9 cellular contexts compared by ENCODE assay signal in genomic region chr10:4941540-4942330, GRCh38. TPM values are rescaled to one million over a fixed set of nuclear protein-coding genes. Genes with fewer than 3 reads are reported as not detected.
DNase-seq lines count a peak whose midpoint lies in the region; FAIRE-seq and TF ChIP-seq lines count a peak whose summit lies in the region.
"Had no signal": no experiment of that assay in that cellular context is flagged by ENCODE, and none has a peak within 500 bp of the region (broad histone marks: within the 10 kb centered on the region; RNA-seq: fewer than 3 reads in every experiment).

No MANE protein-coding gene starts in this region.

- H2AFZ ChIP-seq in hepatocyte: no peak overlapping the region

- TF ChIP-seq CTCF in bronchial epithelial cell (IDR thresholded peaks at IDR 0.05; ENCODE audit: insufficient read depth, low read length, severe bottlenecking) (no peak), hepatocyte (IDR thresholded peaks at IDR 0.05; ENCODE audit: poor library complexity) (no peak), suprapubic skin (IDR thresholded peaks at IDR 0.05) (no peak), testis (IDR thresholded peaks at IDR 0.05) (no peak)

- H4K20me1 ChIP-seq in hepatocyte (ENCODE audit: insufficient read depth, poor library complexity, severe bottlenecking): no peaks in the 10 kb centered on the region

- no peak overlapping the region for H3K4me2 ChIP-seq in hepatocyte

- H3K36me3 ChIP-seq in bronchial epithelial cell (ENCODE audit: control insufficient read depth, insufficient read depth, low read length): no peaks in the 10 kb centered on the region
- no peaks in the 10 kb centered on the region for H3K36me3 ChIP-seq in hepatocyte (replicated peaks; ENCODE audit: insufficient read depth, low read depth)
- no peaks in the 10 kb centered on the region for H3K36me3 ChIP-seq in suprapubic skin
- no peaks in the 10 kb centered on the region for H3K36me3 ChIP-seq in testis (ENCODE audit: low read depth, missing control alignments)

- no peaks in the 10 kb centered on the region for H3K79me2 ChIP-seq in hepatocyte

- peak; percentile 39 for DNase-seq in NCI-H1436 (lab: John Stamatoyannopoulos, UW)
- DNase-seq in bronchial epithelial cell (ENCODE audit: low read depth): peak; percentile 80
- DNase-seq in hepatocyte (ENCODE audit: low spot score): peak; percentile 32
- no peak for DNase-seq in suprapubic skin (ENCODE audit: low spot score in 2 of 2)
- DNase-seq in activated effector memory CD4-positive, alpha-beta T cell treated with anti-CD3 and anti-CD28 coated beads, Interleukin-2, amount 50 U/mL, for 16 hours: no peak
- DNase-seq in NCI-H226: no peak
- DNase-seq in testis: no peak
- DNase-seq: activated CD4-positive, CD25-positive, alpha-beta regulatory T cell treated with anti-CD3 and anti-CD28 coated beads, Interleukin-2, amount 50 U/mL, for 72 hours; activated naive CD4-positive, alpha-beta T cell treated with anti-CD3 and anti-CD28 coated beads for 36 hours had no signal

- H3K9me3 ChIP-seq in hepatocyte (ENCODE audit: low read depth): no peaks in the 10 kb centered on the region
- no peaks in the 10 kb centered on the region for H3K9me3 ChIP-seq in suprapubic skin
- no peaks in the 10 kb centered on the region for H3K9me3 ChIP-seq in testis

- H3K4me1 ChIP-seq in hepatocyte (ENCODE audit: insufficient read depth): peaks cover 30% of the 10 kb centered on the region
- peaks cover 43% of the 10 kb centered on the region for H3K4me1 ChIP-seq in suprapubic skin
- peaks cover 19% of the 10 kb centered on the region for H3K4me1 ChIP-seq in testis

- TF ChIP-seq EP300 in suprapubic skin (IDR thresholded peaks at IDR 0.05): no peak

- H3K4me3 ChIP-seq in bronchial epithelial cell (ENCODE audit: low read depth, low read length) (no peak overlapping the region), hepatocyte (no peak overlapping the region), suprapubic skin (no peak overlapping the region), testis (no peak overlapping the region)

- FAIRE-seq in bronchial epithelial cell (lab: Jason Lieb, UNC): no peak

- no peak for TF ChIP-seq POLR2A in suprapubic skin (IDR thresholded peaks at IDR 0.05)
- no peak for TF ChIP-seq POLR2A in testis (IDR thresholded peaks at IDR 0.05)

- intact Hi-C loops in testis (cut with DNase I; ENCODE audit: low total_unique reads): no loop called here

- H3K9me2 ChIP-seq in hepatocyte (replicated peaks; ENCODE audit: insufficient read depth): no peaks in the 10 kb centered on the region

- no peaks in the 10 kb centered on the region for H3K27me3 ChIP-seq in bronchial epithelial cell (ENCODE audit: control insufficient read depth, insufficient read depth, low read length)
- H3K27me3 ChIP-seq in hepatocyte: no peaks in the 10 kb centered on the region
- no peaks in the 10 kb centered on the region for H3K27me3 ChIP-seq in suprapubic skin
- no peaks in the 10 kb centered on the region for H3K27me3 ChIP-seq in testis

- 85% methylated on average over 5 of the region's 5 CpGs for WGBS in hepatocyte (ENCODE audit: low lambda C conversion rate, missing lambda C conversion rate)
- 43% methylated on average over 5 of the region's 5 CpGs for WGBS in suprapubic skin
- WGBS in testis, 2 donors: 62 to 69% methylated on average over 5 of the region's 5 CpGs

- H3K27ac ChIP-seq in hepatocyte (peak overlapping the region; percentile 44), suprapubic skin (peak overlapping the region; percentile 79), testis (peak overlapping the region in 1 of 2 donors; percentile 72)

RNA-seq across cellular contexts. Expression of gene AKR1C1, which starts 21.5 kb away (rescaled TPM):
- total RNA-seq in bronchial epithelial cell (63.2 and 113 TPM in 2 replicates), hepatocyte (175 and 179 TPM in 2 replicates), suprapubic skin (10 to 100 TPM; 23.3 to 61.7 (median 32.6) TPM), testis (10 to 100 TPM; 23.2 to 26.3 TPM)
- polyA plus RNA-seq in hepatocyte (67.8 and 106 TPM in 2 replicates), testis (ENCODE audit: insufficient read depth, low read depth, low replicate concordance) (30.8 TPM)

Comparison
In these comparisons a context has a peak if more than half of its experiments do, and no peak if none do; other contexts are left out.
1. DNase-seq: peak in NCI-H1436 (single experiment), bronchial epithelial cell (single experiment) and hepatocyte (single experiment); none in suprapubic skin (0 of 2), activated effector memory CD4-positive, alpha-beta T cell treated with anti-CD3 and anti-CD28 coated beads, Interleukin-2, amount 50 U/mL, for 16 hours (single experiment), NCI-H226 (single experiment) and testis (single experiment).